ENCODE assay signal across 16 cellular contexts in genomic region chr6:6927437-6928361, GRCh38.
DNase-seq lines count a peak whose midpoint lies in the region; ATAC-seq, FAIRE-seq and TF ChIP-seq lines count a peak whose summit lies in the region.
"Had no signal": no experiment of that assay in that cellular context is flagged by ENCODE, and none has a peak within 500 bp of the region (broad histone marks: within the 10 kb centered on the region; RNA-seq: fewer than 3 reads in every experiment).

No MANE protein-coding gene starts in this region.

- H3K18ac ChIP-seq in H1 (ENCODE audit: extremely low read depth, low read length), result no peak overlapping the region

- H4K8ac ChIP-seq in H1 (ENCODE audit: extremely low read depth, insufficient read depth, low read length), result 0 out of 2 replicates have a peak overlapping the region, but pooled peaks have one; percentile 40

- H3K14ac ChIP-seq in H1 (ENCODE audit: insufficient read length), result no peak overlapping the region

- CTCF ChIA-PET in H1 (lab: Charles Lee; ENCODE audit: partially characterized antibody), result interaction anchor here (0.6 to 1.5 kb wide), 7 partner anchors 14 to 311 kb away, joined by 3 to 4 read pairs (median 3); no protein-coding TSS in a partner anchor
- CTCF ChIA-PET in naive thymus-derived CD4-positive, alpha-beta T cell (lab: Charles Lee), result no interaction called here
- CTCF ChIA-PET in activated CD4-positive, alpha-beta T cell treated with anti-CD3 and anti-CD28 coated beads, Interleukin-2, amount 10 ng/mL, durations not matched to agents 7 days and 5 days (lab: Charles Lee), result interaction anchor here (0.6 kb wide), 1 partner anchor 326 kb away, joined by 3 read pairs; no protein-coding TSS in a partner anchor

- H3K4me1 ChIP-seq in H1 (replicated peaks in 1 of 4; ENCODE audit: control insufficient read depth in 3 of 4, insufficient read depth in 4 of 4, low read length in 3 of 4), result no peaks in the 10 kb centered on the region
- no peaks in the 10 kb centered on the region for H3K4me1 ChIP-seq in naive thymus-derived CD4-positive, alpha-beta T cell (ENCODE audit: control insufficient read depth in 2 of 2, insufficient read depth in 2 of 2, low read length in 2 of 2)

- H3K4me2 ChIP-seq in H1 (ENCODE audit: insufficient read depth in 1 of 2, low read depth in 2 of 2, low read length in 2 of 2), result no peak overlapping the region
- H3K4me2 ChIP-seq: BLaER1 treated with 17β-estradiol and CSF1 and Interleukin-3, amounts not matched to agents 10 nM and 100 nM had no signal

- peak; percentile 71 for ATAC-seq in naive thymus-derived CD4-positive, alpha-beta T cell

- H3K9ac ChIP-seq in H1 (replicated peaks in 1 of 4; ENCODE audit: extremely low read depth in 1 of 4, low read depth in 3 of 4, low read length in 3 of 4), result no peak overlapping the region
- H3K9ac ChIP-seq: BLaER1 treated with 17β-estradiol and CSF1 and Interleukin-3, amounts not matched to agents 10 nM and 100 nM had no signal

- intact Hi-C loops in naive thymus-derived CD4-positive, alpha-beta T cell (cut with micrococcal nuclease), result loop anchor here in 1 of 2 donors (5.0 kb wide), 1 partner anchor 315 kb away; no protein-coding TSS in a partner anchor

- H2AK5ac ChIP-seq in H1 (ENCODE audit: low read depth, low read length), result no peak overlapping the region

- H3K9me3 Mint-ChIP-seq in naive thymus-derived CD4-positive, alpha-beta T cell, result peaks cover 0 to under 1% (median 0%) of the 10 kb centered on the region in 11 donors
- no peaks in the 10 kb centered on the region for H3K9me3 Mint-ChIP-seq in activated CD4-positive, alpha-beta T cell treated with anti-CD3 and anti-CD28 coated beads, Interleukin-2, amount 10 ng/mL, durations not matched to agents 7 days and 5 days

- WGBS in H1 (ENCODE audit: extremely low coverage in 1 of 2, insufficient coverage in 1 of 2, insufficient read length in 1 of 2, insufficient replicate concordance in 2 of 2, low coverage in 1 of 2, low lambda C conversion rate in 2 of 2, missing lambda C conversion rate in 1 of 2), 2 experiments, result 81% methylated on average over 16 of the region's 21 CpGs; no CpG with 5 or more reads in 1 of the 2 experiments

- TF ChIP-seq RAD21 in H1 (IDR thresholded peaks at IDR 0.05 in 1 of 2, conservative IDR thresholded peaks at IDR 0.05 in 1 of 2; ENCODE audit: low read depth in 2 of 2, low read length in 2 of 2), result peak in 1 of 2 experiments; percentile 14; a peak in 2 of 4 replicates

- no peak overlapping the region for H3K27ac ChIP-seq in H1 (ENCODE audit: low read depth, low read length)
- H3K27ac ChIP-seq in naive thymus-derived CD4-positive, alpha-beta T cell (ENCODE audit: low read depth, low read length), result no peak overlapping the region
- H3K27ac ChIP-seq: BLaER1 treated with 17β-estradiol and CSF1 and Interleukin-3, amounts not matched to agents 10 nM and 100 nM; thyroid gland had no signal

- H2BK120ac ChIP-seq in H1 (replicated peaks; ENCODE audit: low read depth, low read length), result no peak overlapping the region

- FAIRE-seq in H1 (lab: Jason Lieb, UNC), result no peak
- FAIRE-seq: colon, islet of Langerhans had no signal

- peak in 2 of 3 experiments; percentile 18 to 21; a peak in 2 of 4 replicates for TF ChIP-seq CTCF in H1 (IDR thresholded peaks at IDR 0.05; ENCODE audit: control extremely low read depth in 1 of 3, insufficient read depth in 1 of 3, low read depth in 1 of 3, low read length in 3 of 3)

- peak overlapping the region; percentile 25 for H4K5ac ChIP-seq in H1 (ENCODE audit: insufficient read length, low read depth, low read length)

- no peaks in the 10 kb centered on the region for H3K27me3 ChIP-seq in H1 (replicated peaks in 1 of 4; ENCODE audit: control insufficient read depth in 3 of 4, extremely low read depth in 1 of 4, insufficient read depth in 3 of 4, low read length in 3 of 4)
- H3K27me3 ChIP-seq in naive thymus-derived CD4-positive, alpha-beta T cell (ENCODE audit: control insufficient read depth in 2 of 2, insufficient read depth in 2 of 2, low read length in 2 of 2), result no peaks in the 10 kb centered on the region
- H3K27me3 ChIP-seq: BLaER1 treated with 17β-estradiol and CSF1 and Interleukin-3, amounts not matched to agents 10 nM and 100 nM; MG63; thyroid gland had no signal

- H2BK20ac ChIP-seq in H1 (ENCODE audit: low read length), result no peak overlapping the region

- no peak overlapping the region for H2BK15ac ChIP-seq in H1 (ENCODE audit: low read length)

- no peak overlapping the region for H4K91ac ChIP-seq in H1 (replicated peaks; ENCODE audit: insufficient read length, low read length)

- no peak overlapping the region for H3K27ac Mint-ChIP-seq in naive thymus-derived CD4-positive, alpha-beta T cell
- H3K27ac Mint-ChIP-seq in activated CD4-positive, alpha-beta T cell treated with anti-CD3 and anti-CD28 coated beads, Interleukin-2, amount 10 ng/mL, durations not matched to agents 7 days and 5 days, result no peak overlapping the region

- no peak for TF ChIP-seq EP300 in H1 (IDR thresholded peaks at IDR 0.05; ENCODE audit: borderline replicate concordance in 1 of 2, low read depth in 2 of 2, low read length in 2 of 2)

- no peak overlapping the region for H3K56ac ChIP-seq in H1 (replicated peaks; ENCODE audit: insufficient read length, low read depth, low read length)

- H3K9me3 ChIP-seq in H1 (ENCODE audit: insufficient read depth in 2 of 2, low read depth in 1 of 2, low read length in 1 of 2), result 0 out of 4 replicates have a peak, but pooled peaks cover 0 to 2% of the 10 kb centered on the region in 2 experiments
- no peaks in the 10 kb centered on the region for H3K9me3 ChIP-seq in naive thymus-derived CD4-positive, alpha-beta T cell (ENCODE audit: control insufficient read depth in 2 of 3, low read length in 3 of 3)
- H3K9me3 ChIP-seq: thyroid gland had no signal

- TF ChIP-seq POLR2A in H1 (IDR thresholded peaks at IDR 0.05; ENCODE audit: control extremely low read depth in 1 of 2, low read depth in 2 of 2, low read length in 2 of 2), result no peak

- no peak overlapping the region for H3K4me3 ChIP-seq in H1 (ENCODE audit: extremely low read depth in 1 of 4, insufficient read depth in 2 of 4, low read depth in 3 of 4, low read length in 4 of 4)
- H3K4me3 ChIP-seq in naive thymus-derived CD4-positive, alpha-beta T cell (ENCODE audit: low read length), result no peak overlapping the region
- H3K4me3 ChIP-seq: BLaER1 treated with 17β-estradiol and CSF1 and Interleukin-3, amounts not matched to agents 10 nM and 100 nM; MG63; thyroid gland had no signal

- no peaks in the 10 kb centered on the region for H3K36me3 ChIP-seq in H1 (ENCODE audit: control insufficient read depth in 2 of 4, insufficient read depth in 4 of 4, low read length in 3 of 4)
- H3K36me3 ChIP-seq in naive thymus-derived CD4-positive, alpha-beta T cell (ENCODE audit: control insufficient read depth in 2 of 3, insufficient read depth in 3 of 3, low read length in 3 of 3), result no peaks in the 10 kb centered on the region
- H3K36me3 ChIP-seq: BLaER1 treated with 17β-estradiol and CSF1 and Interleukin-3, amounts not matched to agents 10 nM and 100 nM; MG63; thyroid gland had no signal

- POLR2A ChIA-PET in H1 (lab: Charles Lee; ENCODE audit: partially characterized antibody), result no interaction called here
- POLR2A ChIA-PET in naive thymus-derived CD4-positive, alpha-beta T cell (lab: Charles Lee), result no interaction called here
- POLR2A ChIA-PET in activated CD4-positive, alpha-beta T cell treated with anti-CD3 and anti-CD28 coated beads, Interleukin-2, amount 10 ng/mL, durations not matched to agents 7 days and 5 days (lab: Charles Lee), result no interaction called here

- DNase-seq in AML-193 (lab: John Stamatoyannopoulos, UW) (peak; percentile 94 to 97), NCI-H524 (lab: John Stamatoyannopoulos, UW) (peak; percentile 54 to 74), H1 (ENCODE audit: low read depth in 1 of 2, low spot score in 2 of 2) (peak in 1 of 2 experiments; percentile 56), GM19238 (ENCODE audit: insufficient read length, low spot score) (no peak), NCI-H1436 treated with DMSO at 0.1 percent for 48 hours (lab: John Stamatoyannopoulos, UW) (no peak), NCI-H2029 treated with DMSO at 0.1 percent for 48 hours (lab: John Stamatoyannopoulos, UW) (no peak)
- DNase-seq in naive thymus-derived CD4-positive, alpha-beta T cell, result peak in 1 of 9 donors; percentile 13
- DNase-seq in activated CD4-positive, alpha-beta T cell treated with anti-CD3 and anti-CD28 coated beads, Interleukin-2, amount 10 ng/mL, durations not matched to agents 7 days and 5 days, result no peak
- DNase-seq: activated T-cell treated with anti-CD3 and anti-CD28 coated beads, Interleukin-2, amount 50 U/mL, for 1 hour; MG63; SHP77 treated with DMSO at 0.1 percent for 48 hours; stimulated activated CD4-positive, alpha-beta T cell treated with anti-CD3 and anti-CD28 coated beads, Interleukin-15, amount 100 ng/mL, for 24 hours; thyroid gland had no signal

- H4K20me1 ChIP-seq in H1 (replicated peaks in 1 of 2; ENCODE audit: control insufficient read depth in 1 of 2, insufficient read depth in 2 of 2, low read length in 2 of 2), result peaks cover 0 to 3% of the 10 kb centered on the region in 2 experiments
- H4K20me1 ChIP-seq: BLaER1 treated with 17β-estradiol and CSF1 and Interleukin-3, amounts not matched to agents 10 nM and 100 nM had no signal

- H3K79me1 ChIP-seq in H1 (ENCODE audit: low read depth, low read length), result no peaks in the 10 kb centered on the region

- H3K4me1 Mint-ChIP-seq in naive thymus-derived CD4-positive, alpha-beta T cell, result peaks cover 0 to 4% (median 0%) of the 10 kb centered on the region in 7 donors
- no peaks in the 10 kb centered on the region for H3K4me1 Mint-ChIP-seq in activated CD4-positive, alpha-beta T cell treated with anti-CD3 and anti-CD28 coated beads, Interleukin-2, amount 10 ng/mL, durations not matched to agents 7 days and 5 days

- H3K4me3 Mint-ChIP-seq in naive thymus-derived CD4-positive, alpha-beta T cell, result no peak overlapping the region
- H3K4me3 Mint-ChIP-seq in activated CD4-positive, alpha-beta T cell treated with anti-CD3 and anti-CD28 coated beads, Interleukin-2, amount 10 ng/mL, durations not matched to agents 7 days and 5 days, result no peak overlapping the region

- H3K36me3 Mint-ChIP-seq in naive thymus-derived CD4-positive, alpha-beta T cell, result no peaks in the 10 kb centered on the region
- no peaks in the 10 kb centered on the region for H3K36me3 Mint-ChIP-seq in activated CD4-positive, alpha-beta T cell treated with anti-CD3 and anti-CD28 coated beads, Interleukin-2, amount 10 ng/mL, durations not matched to agents 7 days and 5 days (ENCODE audit: low read depth)

- H3K79me2 ChIP-seq in H1 (ENCODE audit: control insufficient read depth in 1 of 2, insufficient read depth in 2 of 2, low read length in 2 of 2), result peaks cover 0 to 4% of the 10 kb centered on the region in 2 experiments; a peak in 1 of 4 replicates

- no peak overlapping the region for H2BK12ac ChIP-seq in H1 (ENCODE audit: low read depth, low read length)

- H3K23ac ChIP-seq in H1 (ENCODE audit: insufficient read length), result no peak overlapping the region

- 0 out of 2 replicates have a peak overlapping the region, but pooled peaks have one; percentile 56 for H2BK5ac ChIP-seq in H1 (ENCODE audit: low read depth, low read length)

- H3K27me3 Mint-ChIP-seq in naive thymus-derived CD4-positive, alpha-beta T cell, result peaks cover 4 to 23% (median 9%) of the 10 kb centered on the region in 5 donors
- peaks cover 8% of the 10 kb centered on the region for H3K27me3 Mint-ChIP-seq in activated CD4-positive, alpha-beta T cell treated with anti-CD3 and anti-CD28 coated beads, Interleukin-2, amount 10 ng/mL, durations not matched to agents 7 days and 5 days

- H3K23me2 ChIP-seq in H1 (ENCODE audit: low read depth, low read length), result peaks cover 5% of the 10 kb centered on the region; the same call in 1 of the 2 replicates

- H2AFZ ChIP-seq in H1 (ENCODE audit: low read length), result peak overlapping the region; percentile 60

- peak overlapping the region; percentile 69 for H3K4ac ChIP-seq in H1 (replicated peaks; ENCODE audit: insufficient read length, low read depth, low read length)

Comparison
In these comparisons a context has a peak if more than half of its experiments do, and no peak if none do; other contexts are left out.
1. DNase-seq: peak in AML-193 (2 of 2) and NCI-H524 (2 of 2); none in activated CD4-positive, alpha-beta T cell treated with anti-CD3 and anti-CD28 coated beads, Interleukin-2, amount 10 ng/mL, durations not matched to agents 7 days and 5 days (single experiment), GM19238 (single experiment), NCI-H1436 treated with DMSO at 0.1 percent for 48 hours (single experiment) and NCI-H2029 treated with DMSO at 0.1 percent for 48 hours (single experiment).